8 cellular contexts compared by ENCODE assay signal in the genomic region with DNA sequence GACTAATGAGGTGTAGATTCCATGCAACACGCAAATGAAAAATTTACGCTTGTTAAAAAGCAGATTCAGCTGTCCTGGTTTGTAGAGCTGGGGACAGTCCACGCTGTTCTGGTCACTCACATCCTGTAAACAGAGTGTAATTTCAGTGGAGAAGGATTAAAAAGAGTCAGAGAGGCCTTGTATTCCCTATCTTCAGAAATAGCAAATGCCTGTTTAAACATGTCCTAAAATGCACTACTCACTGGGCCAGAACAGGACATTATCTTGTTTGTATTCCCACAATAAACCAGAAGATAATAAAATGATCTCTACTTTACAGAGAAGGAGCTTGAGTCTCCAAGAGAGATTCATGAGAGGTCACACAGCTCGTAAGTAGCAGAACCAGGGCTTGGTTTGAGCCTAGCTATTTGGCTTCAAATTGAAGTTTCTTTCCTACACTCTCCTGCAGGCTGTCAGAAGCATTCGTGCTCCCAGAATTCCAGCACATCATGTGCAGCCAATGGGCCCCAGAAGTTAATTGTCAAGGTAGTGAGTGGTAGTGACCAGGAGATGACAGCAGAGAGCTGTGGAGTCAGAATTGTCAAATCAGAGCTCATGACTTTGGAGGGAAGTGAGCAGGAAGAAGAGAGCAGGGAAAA.
DNase-seq lines count a peak whose midpoint lies in the region; ATAC-seq and TF ChIP-seq lines count a peak whose summit lies in the region.

No MANE protein-coding gene starts in this region.

- H3K4me3 ChIP-seq in ascending aorta (no peak overlapping the region), suprapubic skin (no peak overlapping the region)

- peak; percentile 4 for DNase-seq in HEK293T (ENCODE audit: extremely low spot score)
- no peak for DNase-seq in ascending aorta (ENCODE audit: low spot score in 2 of 2)
- DNase-seq in islet precursor cell = peak; percentile 79
- no peak for DNase-seq in suprapubic skin (ENCODE audit: low spot score in 2 of 2)
- no peak for DNase-seq in activated naive CD4-positive, alpha-beta T cell (lab: John Stamatoyannopoulos, UW)
- no peak for DNase-seq in GM03348 (ENCODE audit: low spot score)
- no peak for DNase-seq in HK-2 (ENCODE audit: unreplicated experiment)

- intact Hi-C loops in ascending aorta (cut with DNase I) = loop anchor here (5.0 to 10.0 kb wide), 3 partner anchors 126 to 642 kb away; no protein-coding TSS in a partner anchor

- POLR2A ChIA-PET in HEK293T (lab: Yijun Ruan, JAX) = no interaction called here

- TF ChIP-seq CTCF in ascending aorta (IDR thresholded peaks at IDR 0.05) (peak; percentile 15 to 38 (median 33)), suprapubic skin (IDR thresholded peaks at IDR 0.05) (peak; percentile 14 to 24)

- H3K36me3 ChIP-seq in ascending aorta (no peaks in the 10 kb centered on the region), suprapubic skin (no peaks in the 10 kb centered on the region)

- no peak for TF ChIP-seq EP300 in suprapubic skin (IDR thresholded peaks at IDR 0.05)

- no peaks in the 10 kb centered on the region for H3K9me3 ChIP-seq in ascending aorta
- no peaks in the 10 kb centered on the region for H3K9me3 ChIP-seq in suprapubic skin

- CTCF ChIA-PET in HEK293T (lab: Yijun Ruan, JAX) = interaction anchor here (0.6 to 0.7 kb wide), 3 partner anchors 118 to 465 kb away, joined by 3 to 6 read pairs (median 3); no protein-coding TSS in a partner anchor

- no peak for TF ChIP-seq POLR2A in suprapubic skin (IDR thresholded peaks at IDR 0.05)

- WGBS in suprapubic skin = 81% methylated on average over 5 of the region's 5 CpGs

- ATAC-seq in GM18520 (IDR thresholded peaks at IDR 0.05; ENCODE audit: unreplicated experiment) = no peak

- H3K27me3 ChIP-seq in ascending aorta = no peaks in the 10 kb centered on the region
- no peaks in the 10 kb centered on the region for H3K27me3 ChIP-seq in suprapubic skin

- H3K4me1 ChIP-seq in ascending aorta (peaks cover 13 to 22% of the 10 kb centered on the region in 2 donors), suprapubic skin (peaks cover 24% of the 10 kb centered on the region)

- peak overlapping the region; percentile 88 to 90 for H3K27ac ChIP-seq in ascending aorta
- peak overlapping the region; percentile 84 for H3K27ac ChIP-seq in suprapubic skin

TF ChIP-seq in HEK293T, 16 proteins besides CTCF, POLR2A, EP300 and RAD21:
- TF ChIP-seq ELF4 (IDR thresholded peaks at IDR 0.05) = no peak
- TF ChIP-seq FOXA1 (IDR thresholded peaks at IDR 0.05) = no peak
- no peak for TF ChIP-seq TARDBP (IDR thresholded peaks at IDR 0.05)
- no peak for TF ChIP-seq L3MBTL2 (conservative IDR thresholded peaks at IDR 0.05)
- no peak for TF ChIP-seq FOXM1 (IDR thresholded peaks at IDR 0.05; ENCODE audit: borderline replicate concordance)
- no peak for TF ChIP-seq FOXK2 (IDR thresholded peaks at IDR 0.05)
- no peak for TF ChIP-seq CTBP1 (IDR thresholded peaks at IDR 0.05; ENCODE audit: borderline replicate concordance)
- TF ChIP-seq SUZ12 (IDR thresholded peaks at IDR 0.05) = no peak
TF ChIP-seq in HEK293T: peak in this region for 0.

Comparison
In these comparisons a context has a peak if more than half of its experiments do, and no peak if none do; other contexts are left out.
1. DNase-seq: peak in HEK293T (single experiment) and islet precursor cell (single experiment); none in ascending aorta (0 of 2), suprapubic skin (0 of 2), activated naive CD4-positive, alpha-beta T cell (0 of 4), GM03348 (single experiment) and HK-2 (single experiment).